ENCODE assay signal across 1 cellular context in the genomic region with DNA sequence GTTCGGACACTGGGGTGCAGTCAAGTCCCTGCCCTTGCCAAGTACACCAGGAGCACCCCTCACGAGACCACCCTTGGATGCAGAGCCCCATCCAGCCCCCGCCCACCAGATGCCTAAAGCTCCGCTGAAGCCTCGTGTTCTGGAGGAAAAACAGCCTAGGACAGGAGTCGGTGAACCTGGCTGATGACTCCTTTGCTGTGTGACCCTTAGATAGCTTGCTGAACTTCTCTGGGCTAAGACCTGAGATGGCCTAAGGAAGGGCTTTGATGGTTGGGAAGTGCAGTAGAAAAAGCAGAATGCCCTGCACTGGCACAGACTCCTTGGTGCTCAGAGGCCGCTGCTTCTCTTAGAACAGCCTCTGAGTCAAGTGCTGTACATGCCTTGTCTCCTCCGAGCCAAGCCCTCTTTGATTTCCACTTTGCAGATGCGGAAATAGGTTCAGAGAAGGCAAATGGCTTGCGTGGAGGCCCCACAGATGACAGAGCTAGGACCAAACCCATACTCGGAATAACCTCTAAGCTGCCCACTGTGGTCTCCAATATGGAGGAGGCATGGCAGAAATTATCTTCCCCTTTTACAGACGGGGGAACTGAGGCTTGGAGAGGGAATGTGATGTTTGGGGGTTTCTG.
TF ChIP-seq lines count a peak whose summit lies in the region.

No MANE protein-coding gene starts in this region.

TF ChIP-seq in A549, 52 proteins besides CTCF, POLR2A, EP300 and RAD21 (continued from another document):
- no peak for TF ChIP-seq TFCP2L1 (CRISPR knock-in tag; IDR thresholded peaks at IDR 0.05)
